Comparison of ENCODE assay signal across 34 cellular contexts in the genomic region with DNA sequence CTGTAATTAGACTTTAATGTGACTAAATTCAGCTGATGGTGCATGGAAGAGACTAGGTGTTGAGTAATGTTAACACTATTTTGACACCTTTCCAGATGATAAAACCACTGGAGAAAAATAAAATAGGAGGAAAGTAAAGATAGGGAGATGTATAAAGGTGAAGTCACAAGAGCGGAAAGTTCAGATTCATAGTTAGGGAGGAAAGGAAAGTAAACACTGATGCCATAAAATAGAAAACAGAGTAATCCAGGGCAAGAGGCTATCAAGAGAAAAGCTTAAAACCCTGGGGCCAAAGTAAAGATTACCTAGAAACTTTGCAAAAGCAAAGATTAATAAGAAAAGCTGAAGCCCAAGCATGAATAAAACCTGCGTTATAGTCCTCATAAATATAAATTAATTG.
"Had no signal": no experiment of that assay in that cellular context is flagged by ENCODE, and none has a peak within 500 bp of the region (broad histone marks: within the 10 kb centered on the region; RNA-seq: fewer than 3 reads in every experiment).

No MANE protein-coding gene starts in this region.

- FAIRE-seq: astrocyte, TTC549 had no signal

- ATAC-seq: activated CD8-positive, alpha-beta T cell treated with anti-CD3 and anti-CD28 coated beads for 36 hours; activated naive CD4-positive, alpha-beta T cell treated with anti-CD3 and anti-CD28 coated beads, Interleukin-2, amount 50 U/mL, for 72 hours; activated T-cell treated with anti-CD3 and anti-CD28 coated beads, Interleukin-2, amount 50 U/mL, for 4 hours; activated T-cell treated with anti-CD3 and anti-CD28 coated beads, Interleukin-2, amount 50 U/mL, for 72 hours; activated T-helper 17 cell treated with anti-CD3 and anti-CD28 coated beads, Interleukin-2, amount 50 U/mL, for 72 hours; body of pancreas had no signal

- H3K4me1 ChIP-seq: adrenal gland, body of pancreas, breast epithelium had no signal

- H3K9me3 ChIP-seq: adrenal gland, body of pancreas had no signal

- DNase-seq: activated B cell treated with CpG ODN at 0.5 μM for 24 hours; activated CD4-positive, alpha-beta memory T cell treated with anti-CD3 and anti-CD28 coated beads for 36 hours; activated CD4-positive, alpha-beta T cell treated with anti-CD3 and anti-CD28 coated beads for 4 hours; activated CD4-positive, alpha-beta T cell treated with anti-CD3 and anti-CD28 coated beads, Interleukin-2, amount 10 ng/mL, durations not matched to agents 24 days and 14 days; activated CD4-positive, alpha-beta T cell treated with anti-CD3 and anti-CD28 coated beads, Interleukin-2, amount 50 U/mL, for 1 hour; activated CD4-positive, alpha-beta T cell treated with anti-CD3 and anti-CD28 coated beads, Interleukin-2, amount 50 U/mL, for 4 hours; activated CD4-positive, CD25-positive, alpha-beta regulatory T cell treated with anti-CD3 and anti-CD28 coated beads, Interleukin-2, amount 50 U/mL, for 72 hours; activated CD8-positive, alpha-beta memory T cell treated with anti-CD3 and anti-CD28 coated beads, Interleukin-2, amount 50 U/mL, for 4 hours; activated CD8-positive, alpha-beta T cell treated with anti-CD3 and anti-CD28 coated beads for 36 hours; activated effector memory CD4-positive, alpha-beta T cell treated with anti-CD3 and anti-CD28 coated beads, Interleukin-2, amount 50 U/mL, for 16 hours; activated gamma-delta T cell treated with Interleukin-2 at 50 U/mL for 16 hours; activated naive CD4-positive, alpha-beta T cell; activated naive CD4-positive, alpha-beta T cell treated with anti-CD3 and anti-CD28 coated beads for 36 hours; activated naive CD4-positive, alpha-beta T cell treated with anti-CD3 and anti-CD28 coated beads, Interleukin-2, amount 50 U/mL, for 16 hours; activated naive CD8-positive, alpha-beta T cell treated with anti-CD3 and anti-CD28 coated beads for 36 hours; activated T-cell treated with anti-CD3 and anti-CD28 coated beads for 4 hours; activated T-cell treated with anti-CD3 and anti-CD28 coated beads, Interleukin-2, amount 50 U/mL, for 1 hour; activated T-cell treated with anti-CD3 and anti-CD28 coated beads, Interleukin-2, amount 50 U/mL, for 4 hours; activated T-cell treated with anti-CD3 and anti-CD28 coated beads, Interleukin-2, amount 50 U/mL, for 72 hours; adrenal gland; amniotic stem cell; aorta; body of pancreas; brain microvascular endothelial cell; central memory CD4-positive, alpha-beta T cell; T-helper 1 cell; T-helper 2 cell; T-helper 9 cell had no signal

- H3K27ac ChIP-seq: adrenal gland, body of pancreas, brain microvascular endothelial cell, breast epithelium, VCaP had no signal

- H3K27me3 ChIP-seq: adrenal gland, body of pancreas, brain microvascular endothelial cell, breast epithelium had no signal

- H3K36me3 ChIP-seq: adrenal gland, brain microvascular endothelial cell, breast epithelium had no signal

- H3K4me3 ChIP-seq: adrenal gland, body of pancreas, breast epithelium had no signal
